Comparison of ENCODE assay signal across 9 cellular contexts in genomic region chr9:129598089-129598596, GRCh38. TPM values are rescaled to one million over a fixed set of nuclear protein-coding genes. Genes with fewer than 3 reads are reported as not detected.
DNase-seq lines count a peak whose midpoint lies in the region; ATAC-seq and TF ChIP-seq lines count a peak whose summit lies in the region.
"Had no signal": no experiment of that assay in that cellular context is flagged by ENCODE, and none has a peak within 500 bp of the region (broad histone marks: within the 10 kb centered on the region; RNA-seq: fewer than 3 reads in every experiment).

No MANE protein-coding gene starts in this region.

- peak overlapping the region in 7 of 10 donors; percentile 74 to 92 (median 87) for H3K27ac ChIP-seq in heart right ventricle
- H3K27ac ChIP-seq in cingulate gyrus (ENCODE audit: low read depth, low read length), result peak overlapping the region; percentile 81
- no peak overlapping the region for H3K27ac ChIP-seq in muscle layer of colon (ENCODE audit: low read depth, low read length)
- H3K27ac ChIP-seq in upper lobe of right lung, result peak overlapping the region; percentile 89

- H3K36me3 ChIP-seq in heart right ventricle (no peaks in the 10 kb centered on the region), muscle layer of colon (ENCODE audit: insufficient read depth, low read length) (no peaks in the 10 kb centered on the region), upper lobe of right lung (no peaks in the 10 kb centered on the region)

- H3K27me3 ChIP-seq in heart right ventricle, result peaks cover 0 to 24% (median 9%) of the 10 kb centered on the region in 7 donors
- no peaks in the 10 kb centered on the region for H3K27me3 ChIP-seq in muscle layer of colon (ENCODE audit: control insufficient read depth in 1 of 2, insufficient read depth in 2 of 2, low read length in 2 of 2)
- no peaks in the 10 kb centered on the region for H3K27me3 ChIP-seq in upper lobe of right lung

- no peak for ATAC-seq in heart right ventricle
- ATAC-seq in left cardiac atrium, result no peak
- ATAC-seq in upper lobe of right lung, result no peak
- ATAC-seq in HG03159 (IDR thresholded peaks at IDR 0.05; ENCODE audit: unreplicated experiment), result no peak
- no peak for ATAC-seq in left lobe of liver

- intact Hi-C loops in heart right ventricle (cut with DNase I), result loop anchor here in 1 of 10 donors (10.0 kb wide), 1 partner anchor 93 kb away; no protein-coding TSS in a partner anchor
- intact Hi-C loops in left cardiac atrium (cut with DNase I), result no loop called here
- intact Hi-C loops in upper lobe of right lung (cut with DNase I), result no loop called here

- WGBS in heart right ventricle, 2 donors, result 73 to 74% methylated on average over 14 of the region's 14 CpGs

- H3K9ac ChIP-seq in muscle layer of colon (ENCODE audit: low read length), result peak overlapping the region; percentile 14

- H3K9me3 ChIP-seq in heart right ventricle (no peaks in the 10 kb centered on the region), muscle layer of colon (ENCODE audit: low read length) (no peaks in the 10 kb centered on the region), upper lobe of right lung (no peaks in the 10 kb centered on the region)

- no peak for TF ChIP-seq CTCF in heart right ventricle (IDR thresholded peaks at IDR 0.05)
- TF ChIP-seq CTCF in upper lobe of right lung (IDR thresholded peaks at IDR 0.05), result no peak

- peaks cover 10 to 45% (median 20%) of the 10 kb centered on the region in 9 donors for H3K4me1 ChIP-seq in heart right ventricle
- H3K4me1 ChIP-seq in muscle layer of colon (ENCODE audit: insufficient read depth, low read length), result peaks cover 20% of the 10 kb centered on the region
- peaks cover 36% of the 10 kb centered on the region for H3K4me1 ChIP-seq in upper lobe of right lung

- DNase-seq in heart right ventricle (no peak), left cardiac atrium (no peak), upper lobe of right lung (no peak), NCI-H774 (lab: John Stamatoyannopoulos, UW) (no peak), left lobe of liver (ENCODE audit: low spot score) (no peak)

- H3K4me3 ChIP-seq in heart right ventricle (peak overlapping the region in 7 of 10 donors; percentile 46 to 59 (median 53)), muscle layer of colon (ENCODE audit: low read depth in 1 of 2, low read length in 2 of 2) (peak overlapping the region; percentile 39 to 67), upper lobe of right lung (peak overlapping the region; percentile 59)

RNA-seq across cellular contexts. Expression of gene C9orf50, which starts 22.8 kb away (rescaled TPM):
- total RNA-seq in heart right ventricle, result not detected
- not detected for polyA plus RNA-seq in heart right ventricle
- total RNA-seq in left cardiac atrium, result not detected
- not detected for total RNA-seq in upper lobe of right lung
- total RNA-seq in left lobe of liver, result not detected
- total RNA-seq: glomerular endothelial cell had no signal

RNA-seq across cellular contexts. Expression of gene NTMT1, which starts 27.8 kb away (rescaled TPM):
- total RNA-seq in heart right ventricle, result 10 to 100 TPM; 54.0 to 84.2 (median 61.9) TPM
- 100 to 1,000 TPM in 1 of 2 donors, 10 to 100 TPM in 1; 60.9 to 123 TPM for polyA plus RNA-seq in heart right ventricle
- 10 to 100 TPM; 43.4 to 53.8 TPM for total RNA-seq in left cardiac atrium
- 25.6 TPM for total RNA-seq in upper lobe of right lung
- 19.9 TPM for total RNA-seq in left lobe of liver

RNA-seq across cellular contexts. Expression of gene ASB6, which starts 43.8 kb away (rescaled TPM):
- total RNA-seq in heart right ventricle (10 to 100 TPM in 2 of 10 donors, 1 to 10 TPM in 8; 6.2 to 11.8 (median 9.0) TPM), left cardiac atrium (10 to 100 TPM in 1 of 2 donors, 1 to 10 TPM in 1; 8.3 to 11.6 TPM), upper lobe of right lung (16.7 TPM), left lobe of liver (6.6 TPM)
- polyA plus RNA-seq in heart right ventricle, result 10 to 100 TPM in 1 of 2 donors, 1 to 10 TPM in 1; 9.2 to 11.2 TPM
